ENCODE assay signal across 13 cellular contexts in the genomic region with DNA sequence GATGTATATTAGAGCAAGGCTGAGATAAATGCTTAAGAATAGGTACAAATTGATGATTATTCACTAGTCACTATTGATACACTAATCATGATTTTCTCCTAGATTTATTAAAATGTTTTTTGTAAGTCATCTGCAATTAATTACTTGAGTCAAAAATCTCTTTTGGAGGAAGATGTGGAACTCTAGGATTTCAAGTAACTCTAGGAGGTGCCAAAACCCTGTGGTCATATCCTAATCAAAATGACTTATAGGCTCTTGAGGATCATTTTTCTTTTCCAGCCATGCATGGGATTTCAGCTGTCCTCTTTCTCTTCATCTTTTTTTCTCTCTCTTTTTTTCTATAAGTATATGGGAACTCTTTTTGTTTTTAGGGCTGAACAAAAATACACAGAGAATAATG.
DNase-seq lines count a peak whose midpoint lies in the region; ATAC-seq and TF ChIP-seq lines count a peak whose summit lies in the region.
"Had no signal": no experiment of that assay in that cellular context is flagged by ENCODE, and none has a peak within 500 bp of the region (broad histone marks: within the 10 kb centered on the region; RNA-seq: fewer than 3 reads in every experiment).

No MANE protein-coding gene starts in this region.

- H3K4me3 ChIP-seq in vagina = no peak overlapping the region

- H3K9me3 ChIP-seq in vagina = no peaks in the 10 kb centered on the region

- H3K27ac Mint-ChIP-seq in nephron = peak overlapping the region in 2 of 3 experiments; percentile 9 to 30
- H3K27ac Mint-ChIP-seq: CD14-positive monocyte had no signal

- no peak for ATAC-seq in GM18519 (IDR thresholded peaks at IDR 0.05; ENCODE audit: low FRiP score, unreplicated experiment)

- peaks cover 45% of the 10 kb centered on the region for H3K4me1 Mint-ChIP-seq in nephron
- H3K4me1 Mint-ChIP-seq: CD14-positive monocyte had no signal

- H3K27me3 Mint-ChIP-seq in nephron (ENCODE audit: low read depth) = no peaks in the 10 kb centered on the region

- peaks cover 4% of the 10 kb centered on the region for H3K9me3 Mint-ChIP-seq in nephron

- H3K27ac ChIP-seq in vagina = no peak overlapping the region
- H3K27ac ChIP-seq: RWPE1 had no signal

- DNase-seq in DMS53 (lab: John Stamatoyannopoulos, UW) (peak; percentile 3), DMS53 treated with DMSO at 0.1 percent for 48 hours (lab: John Stamatoyannopoulos, UW; ENCODE audit: unreplicated experiment) (no peak), RPMI7951 (ENCODE audit: low read depth) (peak; percentile 33), fibroblast of gingiva (ENCODE audit: low read depth) (peak; percentile 81), vagina (ENCODE audit: extremely low spot score in 2 of 2) (no peak)
- no peak for DNase-seq in activated CD4-positive, alpha-beta T cell treated with anti-CD3 and anti-CD28 coated beads, Interleukin-2, amount 50 U/mL, for 1 hour
- DNase-seq: 8988T, KBM-7, NCI-H1048 had no signal

- no peaks in the 10 kb centered on the region for H3K36me3 ChIP-seq in vagina

- no peaks in the 10 kb centered on the region for H3K27me3 ChIP-seq in vagina

- no peaks in the 10 kb centered on the region for H3K36me3 Mint-ChIP-seq in nephron (ENCODE audit: low read depth)
- H3K36me3 Mint-ChIP-seq: CD14-positive monocyte had no signal

- intact Hi-C loops in vagina (cut with DNase I) = no loop called here

- H3K4me3 Mint-ChIP-seq in nephron = no peak overlapping the region
- H3K4me3 Mint-ChIP-seq: CD14-positive monocyte had no signal

- TF ChIP-seq POLR2A in vagina (IDR thresholded peaks at IDR 0.05) = no peak

- no peaks in the 10 kb centered on the region for H3K4me1 ChIP-seq in vagina

- TF ChIP-seq CTCF in nephron (IDR thresholded peaks at IDR 0.05; ENCODE audit: unreplicated experiment in 3 of 3) = no peak
- no peak for TF ChIP-seq CTCF in vagina (IDR thresholded peaks at IDR 0.05)

Comparison
In these comparisons a context has a peak if more than half of its experiments do, and no peak if none do; other contexts are left out.
1. DNase-seq: peak in DMS53 (single experiment), RPMI7951 (single experiment) and fibroblast of gingiva (single experiment); none in DMS53 treated with DMSO at 0.1 percent for 48 hours (single experiment), vagina (0 of 2) and activated CD4-positive, alpha-beta T cell treated with anti-CD3 and anti-CD28 coated beads, Interleukin-2, amount 50 U/mL, for 1 hour (single experiment).